ENCODE assay signal across 8 cellular contexts in the genomic region with DNA sequence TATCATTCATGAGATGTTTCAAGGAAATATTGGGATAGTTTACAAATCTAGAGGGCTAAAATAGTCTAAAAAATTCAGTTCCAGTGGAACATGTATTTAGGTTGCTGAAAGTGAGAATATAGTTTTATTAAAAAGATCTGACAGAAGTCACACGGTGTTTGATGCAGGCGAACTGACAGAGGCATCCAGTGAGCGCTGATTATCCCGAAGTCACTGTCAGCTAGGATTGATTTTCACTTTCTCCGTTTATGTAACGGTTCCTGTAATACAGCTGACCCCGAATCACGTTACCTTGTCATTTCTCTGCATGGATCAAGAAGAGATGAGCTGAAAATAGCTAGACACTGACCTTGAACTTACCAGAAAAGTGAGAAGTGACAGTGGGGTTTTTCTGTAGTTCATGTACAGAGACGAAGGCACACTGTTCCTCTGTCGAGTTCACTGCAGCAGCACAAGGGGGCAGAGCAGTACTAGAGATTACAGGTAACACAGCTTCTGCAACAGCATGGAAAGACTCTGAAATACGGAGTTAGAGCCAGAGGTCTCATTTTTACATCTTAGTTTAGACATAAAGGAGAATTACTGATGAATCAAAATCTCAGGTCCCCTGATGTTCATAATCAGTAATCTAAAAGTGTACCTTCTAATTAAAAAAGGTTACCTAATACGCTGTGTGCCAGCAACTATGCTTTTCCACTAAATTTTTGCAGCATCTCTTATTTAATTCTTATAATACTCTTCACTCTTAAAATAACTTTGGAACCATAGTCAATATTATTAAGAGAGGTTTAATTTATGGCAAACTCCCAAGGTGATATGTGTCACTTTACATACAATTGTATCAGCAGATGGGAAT. TPM values are rescaled to one million over a fixed set of nuclear protein-coding genes. Genes with fewer than 3 reads are reported as not detected.
A peak's percentile ranks its signal among the peaks of the same experiment; 100 is the strongest.
DNase-seq lines count a peak whose midpoint lies in the region; TF ChIP-seq lines count a peak whose summit lies in the region.

No MANE protein-coding gene starts in this region.

- no peaks in the 10 kb centered on the region for H3K36me3 Mint-ChIP-seq in mesothelial cell of epicardium

- peaks cover 35% of the 10 kb centered on the region for H3K4me1 Mint-ChIP-seq in mesothelial cell of epicardium

- peak; percentile 30 for DNase-seq in SIG-M5 treated with dmso at 0.1 percent for 504 hours (lab: John Stamatoyannopoulos, UW; ENCODE audit: unreplicated experiment)
- no peak for DNase-seq in SIG-M5 (lab: John Stamatoyannopoulos, UW)
- peak; percentile 6 for DNase-seq in HFF-Myc (ENCODE audit: extremely low read depth, low read depth)
- DNase-seq in NCI-H1436 (lab: John Stamatoyannopoulos, UW) = peak; percentile 54
- DNase-seq in cerebellum (ENCODE audit: low spot score) = peak; percentile 8
- peak; percentile 23 to 41 for DNase-seq in mesothelial cell of epicardium (ENCODE audit: low spot score in 2 of 2, unreplicated experiment in 2 of 2)
- peak; percentile 6 to 70 (median 50) for DNase-seq in stimulated activated naive CD4-positive, alpha-beta T cell (lab: John Stamatoyannopoulos, UW)

- peak; percentile 53 for TF ChIP-seq CTCF in HFF-Myc (IDR thresholded peaks at IDR 0.05; ENCODE audit: low read depth, low read length, missing control alignments)
- TF ChIP-seq CTCF in VCaP (conservative IDR thresholded peaks at IDR 0.05) = peak; percentile 84
- peak; percentile 52 for TF ChIP-seq CTCF in mesothelial cell of epicardium (IDR thresholded peaks at IDR 0.05; ENCODE audit: unreplicated experiment)

- H3K27ac ChIP-seq in VCaP = no peak overlapping the region

- H3K4me3 ChIP-seq in HFF-Myc (replicated peaks; ENCODE audit: low read depth, low read length) = no peak overlapping the region

- H3K27ac Mint-ChIP-seq in mesothelial cell of epicardium = no peak overlapping the region

- peaks cover 25% of the 10 kb centered on the region for H3K27me3 Mint-ChIP-seq in mesothelial cell of epicardium (ENCODE audit: low read depth)

- no peaks in the 10 kb centered on the region for H3K9me3 Mint-ChIP-seq in mesothelial cell of epicardium

- H3K4me3 Mint-ChIP-seq in mesothelial cell of epicardium = no peak overlapping the region

RNA-seq across cellular contexts. Expression of a gene that starts 33.0 kb away (rescaled TPM):
- total RNA-seq in cerebellum (2.9 TPM), mesothelial cell of epicardium (0.34 to 0.51 TPM (median 0.38 TPM) in 3 replicates)
